Comparison of ENCODE assay signal across 1 cellular context in the genomic region with DNA sequence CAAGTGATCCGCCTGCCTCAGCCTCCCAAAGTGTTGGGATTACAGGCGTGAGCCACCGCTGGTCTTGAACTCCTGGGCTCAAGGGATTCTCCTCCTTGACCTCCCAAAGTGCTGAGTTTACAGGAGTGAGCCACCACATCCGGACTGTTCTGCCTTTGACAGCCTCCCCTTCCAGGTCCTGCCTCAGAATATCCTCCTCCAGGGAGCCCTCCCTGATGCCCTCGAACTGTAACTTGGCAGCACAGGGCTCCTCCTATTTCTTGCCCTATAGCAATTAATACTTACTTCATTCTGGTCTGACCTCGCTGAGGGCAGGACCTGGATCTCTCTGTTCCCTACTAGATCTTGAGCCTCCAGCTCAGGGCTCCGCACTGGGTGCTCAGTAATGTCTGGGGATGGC.
TF ChIP-seq lines count a peak whose summit lies in the region.

No MANE protein-coding gene starts in this region.

TF ChIP-seq in K562, 482 proteins besides CTCF, POLR2A, EP300 and RAD21:
- TF ChIP-seq CHD4 (IDR thresholded peaks at IDR 0.05; ENCODE audit: insufficient read depth, insufficient replicate concordance, low read depth, low read length, poor library complexity, severe bottlenecking) (no peak), ZBTB17 (CRISPR knock-in tag; IDR thresholded peaks at IDR 0.05) (no peak), MYNN (IDR thresholded peaks at IDR 0.05) (no peak), MYNN (CRISPR knock-in tag; IDR thresholded peaks at IDR 0.05) (no peak), STAG1 (CRISPR knock-in tag; IDR thresholded peaks at IDR 0.05; ENCODE audit: borderline replicate concordance) (no peak), ZNF695 (CRISPR knock-in tag; IDR thresholded peaks at IDR 0.05) (no peak), PPARD (CRISPR knock-in tag; IDR thresholded peaks at IDR 0.05) (no peak), CAMTA2 (CRISPR knock-in tag; conservative IDR thresholded peaks at IDR 0.05) (no peak), ZFP36 (IDR thresholded peaks at IDR 0.05; ENCODE audit: low read depth, low read length, partially characterized antibody) (peak; percentile 84)
TF ChIP-seq in K562: peak in this region for 1.
